ENCODE assay signal across 6 cellular contexts in the genomic region with DNA sequence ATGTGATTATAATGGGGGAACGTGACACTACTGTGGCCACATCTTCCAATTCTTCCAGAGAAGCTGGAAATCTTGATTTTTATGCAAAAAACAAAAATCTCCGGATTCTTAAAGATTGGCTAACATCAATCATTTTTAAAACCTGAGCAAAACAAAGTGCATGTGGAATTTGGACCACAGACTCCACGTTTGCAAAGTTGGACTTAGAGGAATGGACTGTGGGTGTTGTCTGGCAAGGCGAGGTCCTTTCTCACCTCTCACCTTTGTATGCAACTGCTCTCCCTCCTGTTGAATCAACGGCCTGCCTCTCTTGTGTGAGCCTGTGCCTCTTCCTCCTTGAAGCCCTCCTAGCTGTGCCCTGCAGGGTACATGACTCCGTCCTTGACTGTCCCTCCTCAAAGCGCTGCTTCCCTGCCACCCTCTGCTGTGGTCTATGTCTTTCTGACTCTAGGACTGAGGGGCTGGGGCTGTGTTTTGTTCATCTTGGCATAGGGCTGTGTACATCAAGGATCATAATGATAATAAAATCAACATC.
"Had no signal": no experiment of that assay in that cellular context is flagged by ENCODE, and none has a peak within 500 bp of the region (broad histone marks: within the 10 kb centered on the region; RNA-seq: fewer than 3 reads in every experiment).

No MANE protein-coding gene starts in this region.

- H3K4me2 ChIP-seq: GM23338 had no signal

- DNase-seq: H9, HCEC 1CT, IMR-90 had no signal

- ATAC-seq: GM23338 had no signal

- H3K4me3 Mint-ChIP-seq: GM23338, H9 had no signal

- H2AFZ ChIP-seq: GM23338 had no signal

- H3K4me3 ChIP-seq: GM23338 had no signal

- FAIRE-seq: H1, H54 had no signal

- H3K27ac Mint-ChIP-seq: GM23338 had no signal
